Comparison of ENCODE assay signal across 32 cellular contexts in genomic region chr7:99669782-99670181, GRCh38. TPM values are rescaled to one million over a fixed set of nuclear protein-coding genes. Genes with fewer than 3 reads are reported as not detected.
"Had no signal": no experiment of that assay in that cellular context is flagged by ENCODE, and none has a peak within 500 bp of the region (broad histone marks: within the 10 kb centered on the region; RNA-seq: fewer than 3 reads in every experiment).

No MANE protein-coding gene starts in this region.

- H3K36me3 ChIP-seq: ascending aorta, breast epithelium, MG63, SJCRH30, WERI-Rb-1 had no signal

- H3K27me3 Mint-ChIP-seq: activated CD4-positive, alpha-beta memory T cell treated with anti-CD3 and anti-CD28 coated beads, Interleukin-2, amount 10 ng/mL, durations not matched to agents 7 days and 5 days; activated CD8-positive, alpha-beta memory T cell treated with anti-CD3 and anti-CD28 coated beads, Interleukin-2, amount 10 ng/mL, durations not matched to agents 7 days and 5 days; activated naive CD4-positive, alpha-beta T cell treated with anti-CD3 and anti-CD28 coated beads, Interleukin-2, amount 10 ng/mL, durations not matched to agents 7 days and 5 days; activated naive CD8-positive, alpha-beta T cell; activated naive CD8-positive, alpha-beta T cell treated with anti-CD3 and anti-CD28 coated beads, Interleukin-2, amount 50 U/mL, for 24 hours had no signal

- H3K4me1 ChIP-seq: ascending aorta, breast epithelium, SJCRH30 had no signal

- H3K27ac Mint-ChIP-seq: activated CD4-positive, alpha-beta memory T cell treated with anti-CD3 and anti-CD28 coated beads, Interleukin-2, amount 10 ng/mL, durations not matched to agents 7 days and 5 days; activated CD8-positive, alpha-beta memory T cell treated with anti-CD3 and anti-CD28 coated beads, Interleukin-2, amount 10 ng/mL, durations not matched to agents 7 days and 5 days; activated naive CD4-positive, alpha-beta T cell treated with anti-CD3 and anti-CD28 coated beads, Interleukin-2, amount 10 ng/mL, durations not matched to agents 7 days and 5 days; activated naive CD8-positive, alpha-beta T cell; activated naive CD8-positive, alpha-beta T cell treated with anti-CD3 and anti-CD28 coated beads, Interleukin-2, amount 50 U/mL, for 24 hours had no signal

- H3K9me3 ChIP-seq: ascending aorta, breast epithelium, MG63, SJCRH30 had no signal

- H3K4me3 Mint-ChIP-seq: activated CD4-positive, alpha-beta memory T cell treated with anti-CD3 and anti-CD28 coated beads, Interleukin-2, amount 10 ng/mL, durations not matched to agents 7 days and 5 days; activated CD8-positive, alpha-beta memory T cell treated with anti-CD3 and anti-CD28 coated beads, Interleukin-2, amount 10 ng/mL, durations not matched to agents 7 days and 5 days; activated naive CD4-positive, alpha-beta T cell treated with anti-CD3 and anti-CD28 coated beads, Interleukin-2, amount 10 ng/mL, durations not matched to agents 7 days and 5 days; activated naive CD8-positive, alpha-beta T cell; activated naive CD8-positive, alpha-beta T cell treated with anti-CD3 and anti-CD28 coated beads, Interleukin-2, amount 50 U/mL, for 24 hours had no signal

- H3K4me3 ChIP-seq: ascending aorta, breast epithelium, MG63, SJCRH30, SK-N-MC had no signal

- DNase-seq: activated CD4-positive, alpha-beta memory T cell treated with anti-CD3 and anti-CD28 coated beads, Interleukin-2, amount 10 ng/mL, durations not matched to agents 7 days and 5 days; activated CD4-positive, alpha-beta T cell treated with anti-CD3 and anti-CD28 coated beads for 1 hour; activated CD4-positive, alpha-beta T cell treated with anti-CD3 and anti-CD28 coated beads for 48 hours; activated CD4-positive, CD25-positive, alpha-beta regulatory T cell; activated CD8-positive, alpha-beta memory T cell treated with anti-CD3 and anti-CD28 coated beads for 24 hours; activated CD8-positive, alpha-beta memory T cell treated with anti-CD3 and anti-CD28 coated beads, Interleukin-2, amount 10 ng/mL, durations not matched to agents 7 days and 5 days; activated CD8-positive, alpha-beta memory T cell treated with anti-CD3 and anti-CD28 coated beads, Interleukin-2, amount 50 U/mL, for 48 hours; activated effector memory CD4-positive, alpha-beta T cell treated with Interleukin-2 at 50 U/mL for 16 hours; activated naive CD4-positive, alpha-beta T cell treated with anti-CD3 and anti-CD28 coated beads, Interleukin-2, amount 10 ng/mL, durations not matched to agents 7 days and 5 days; activated naive CD8-positive, alpha-beta T cell treated with anti-CD3 and anti-CD28 coated beads, Interleukin-2, amount 50 U/mL, for 24 hours; activated T-cell treated with anti-CD3 and anti-CD28 coated beads, Interleukin-2, amount 50 U/mL, for 48 hours; amniotic stem cell; Kasumi-1; MG63; NCI-H1048; NCI-H1105 treated with DMSO at 0.1 percent for 48 hours; NCI-H1436 treated with DMSO at 0.1 percent for 48 hours; NCI-H1694 treated with DMSO at 0.1 percent for 48 hours; NCI-H2029; NCI-H345; NCI-H524 treated with DMSO at 0.1 percent for 48 hours; SHP77; SJCRH30; T1000; WERI-Rb-1 had no signal

- H3K27ac ChIP-seq: ascending aorta, breast epithelium, SJCRH30, SK-N-MC, WERI-Rb-1 had no signal

- ATAC-seq: activated CD8-positive, alpha-beta memory T cell treated with anti-CD3 and anti-CD28 coated beads, Interleukin-2, amount 10 ng/mL, durations not matched to agents 7 days and 5 days; activated naive CD8-positive, alpha-beta T cell treated with anti-CD3 and anti-CD28 coated beads, Interleukin-2, amount 50 U/mL, for 24 hours; Panc1 had no signal

- H3K27me3 ChIP-seq: ascending aorta, breast epithelium, MG63, SJCRH30 had no signal

- H3K9me3 Mint-ChIP-seq: activated CD4-positive, alpha-beta memory T cell treated with anti-CD3 and anti-CD28 coated beads, Interleukin-2, amount 10 ng/mL, durations not matched to agents 7 days and 5 days; activated naive CD4-positive, alpha-beta T cell treated with anti-CD3 and anti-CD28 coated beads, Interleukin-2, amount 10 ng/mL, durations not matched to agents 7 days and 5 days; activated naive CD8-positive, alpha-beta T cell treated with anti-CD3 and anti-CD28 coated beads, Interleukin-2, amount 50 U/mL, for 24 hours had no signal

RNA-seq across cellular contexts. Expression of gene CYP3A5, which starts 10.0 kb away (rescaled TPM):
- total RNA-seq: activated CD4-positive, alpha-beta memory T cell treated with anti-CD3 and anti-CD28 coated beads, Interleukin-2, amount 10 ng/mL, durations not matched to agents 7 days and 5 days; activated CD8-positive, alpha-beta memory T cell treated with anti-CD3 and anti-CD28 coated beads, Interleukin-2, amount 10 ng/mL, durations not matched to agents 7 days and 5 days; T-helper 1 cell treated with Interleukin-12 subunit alpha and Interleukin-12 subunit beta and Interleukin-4 antibody, amounts not matched to agents 30 ng/mL and 1 ng/mL, for 36 hours; T-helper 2 cell treated with Interferon-gamma antibody and Interleukin-4, amounts not matched to agents 100 ng/mL and 5 ng/mL, for 36 hours had no signal
